1 cellular context compared by ENCODE assay signal in genomic region chr16:1775006-1775845, GRCh38.
TF ChIP-seq lines count a peak whose summit lies in the region.

No MANE protein-coding gene starts in this region.

TF ChIP-seq in GM23338, 12 proteins besides CTCF, POLR2A, EP300 and RAD21:
- TF ChIP-seq CREB1 (CRISPR knock-in tag; IDR thresholded peaks at IDR 0.05; ENCODE audit: low read depth) (no peak), EZH2phosphoT487 (IDR thresholded peaks at IDR 0.05; ENCODE audit: unreplicated experiment) (no peak), REST (IDR thresholded peaks at IDR 0.05; ENCODE audit: unreplicated experiment) (no peak), POLR2AphosphoS5 (IDR thresholded peaks at IDR 0.05; ENCODE audit: low read depth) (no peak), EZH2 (IDR thresholded peaks at IDR 0.05; ENCODE audit: low read depth, unreplicated experiment) (no peak), ZNF331 (CRISPR knock-in tag; IDR thresholded peaks at IDR 0.05; ENCODE audit: low read depth) (no peak), JUNB (IDR thresholded peaks at IDR 0.05; ENCODE audit: unreplicated experiment) (no peak), NANOG (IDR thresholded peaks at IDR 0.05; ENCODE audit: borderline replicate concordance) (no peak), ZNF114 (CRISPR knock-in tag; IDR thresholded peaks at IDR 0.05) (no peak), ETS1 (IDR thresholded peaks at IDR 0.05) (no peak), ZNF462 (CRISPR knock-in tag; IDR thresholded peaks at IDR 0.05) (no peak), STAT1 (IDR thresholded peaks at IDR 0.05; ENCODE audit: unreplicated experiment) (no peak)
